ENCODE assay signal across 20 cellular contexts in genomic region chr5:79263-79662, GRCh38. TPM values are rescaled to one million over a fixed set of nuclear protein-coding genes. Genes with fewer than 3 reads are reported as not detected.
"Had no signal": no experiment of that assay in that cellular context is flagged by ENCODE, and none has a peak within 500 bp of the region (broad histone marks: within the 10 kb centered on the region; RNA-seq: fewer than 3 reads in every experiment).

No MANE protein-coding gene starts in this region.

- H3K4me3 ChIP-seq: gastrocnemius medialis, suprapubic skin, tibial artery had no signal

- H3K4me1 ChIP-seq: gastrocnemius medialis, suprapubic skin, tibial artery had no signal

- H3K27ac Mint-ChIP-seq: activated CD4-positive, alpha-beta memory T cell treated with anti-CD3 and anti-CD28 coated beads, Interleukin-2, amount 10 ng/mL, durations not matched to agents 7 days and 5 days; activated naive CD4-positive, alpha-beta T cell treated with anti-CD3 and anti-CD28 coated beads, Interleukin-2, amount 50 U/mL, for 72 hours; activated T-helper 17 cell treated with anti-CD3 and anti-CD28 coated beads, Interleukin-2, amount 50 U/mL, for 72 hours; immature natural killer cell; naive B cell; T-helper 17 cell had no signal

- ATAC-seq: activated T-helper 17 cell treated with anti-CD3 and anti-CD28 coated beads, Interleukin-2, amount 50 U/mL, for 72 hours; gastrocnemius medialis; T-helper 17 cell had no signal

- DNase-seq: activated CD4-positive, CD25-positive, alpha-beta regulatory T cell treated with anti-CD3 and anti-CD28 coated beads, Interleukin-2, amount 50 U/mL, for 72 hours; activated gamma-delta T cell treated with Interleukin-2 at 50 U/mL for 16 hours; activated T-cell treated with anti-CD3 and anti-CD28 coated beads, Interleukin-2, amount 50 U/mL, for 4 hours; effector CD4-positive, alpha-beta T cell; gastrocnemius medialis; hippocampal formation; immature natural killer cell; naive B cell; occipital lobe; stimulated activated naive CD4-positive, alpha-beta T cell; T-helper 17 cell; tibial artery had no signal

- H3K9me3 ChIP-seq: gastrocnemius medialis, suprapubic skin, tibial artery had no signal

- H3K9me3 Mint-ChIP-seq: activated CD4-positive, alpha-beta T cell treated with anti-CD3 and anti-CD28 coated beads, Interleukin-2, amount 10 ng/mL, durations not matched to agents 7 days and 5 days; activated naive CD4-positive, alpha-beta T cell treated with anti-CD3 and anti-CD28 coated beads, Interleukin-2, amount 50 U/mL, for 72 hours; activated T-cell treated with anti-CD3 and anti-CD28 coated beads, Interleukin-2, amount 50 U/mL, for 4 hours; activated T-helper 17 cell treated with anti-CD3 and anti-CD28 coated beads, Interleukin-2, amount 50 U/mL, for 72 hours; mesothelial cell of epicardium; naive B cell had no signal

- H3K27me3 Mint-ChIP-seq: activated CD4-positive, alpha-beta memory T cell treated with anti-CD3 and anti-CD28 coated beads, Interleukin-2, amount 10 ng/mL, durations not matched to agents 7 days and 5 days; activated CD4-positive, alpha-beta T cell treated with anti-CD3 and anti-CD28 coated beads, Interleukin-2, amount 10 ng/mL, durations not matched to agents 7 days and 5 days had no signal

- H3K36me3 Mint-ChIP-seq: activated naive CD4-positive, alpha-beta T cell treated with anti-CD3 and anti-CD28 coated beads, Interleukin-2, amount 50 U/mL, for 72 hours; immature natural killer cell; mesothelial cell of epicardium had no signal

- H3K4me1 Mint-ChIP-seq: activated CD4-positive, alpha-beta T cell treated with anti-CD3 and anti-CD28 coated beads, Interleukin-2, amount 10 ng/mL, durations not matched to agents 7 days and 5 days; immature natural killer cell; naive B cell; T-helper 17 cell had no signal

- H3K36me3 ChIP-seq: gastrocnemius medialis, suprapubic skin, tibial artery had no signal

- H3K27ac ChIP-seq: epithelial cell of prostate, gastrocnemius medialis, suprapubic skin, tibial artery had no signal

- H3K4me3 Mint-ChIP-seq: activated CD4-positive, alpha-beta memory T cell treated with anti-CD3 and anti-CD28 coated beads, Interleukin-2, amount 10 ng/mL, durations not matched to agents 7 days and 5 days; activated CD4-positive, alpha-beta T cell treated with anti-CD3 and anti-CD28 coated beads, Interleukin-2, amount 10 ng/mL, durations not matched to agents 7 days and 5 days; activated T-cell treated with anti-CD3 and anti-CD28 coated beads, Interleukin-2, amount 50 U/mL, for 4 hours; activated T-helper 17 cell treated with anti-CD3 and anti-CD28 coated beads, Interleukin-2, amount 50 U/mL, for 72 hours; immature natural killer cell; mesothelial cell of epicardium; naive B cell; T-helper 17 cell had no signal

RNA-seq across cellular contexts. Expression of gene PLEKHG4B, which starts 12.7 kb away (rescaled TPM):
- total RNA-seq: activated CD4-positive, alpha-beta memory T cell treated with anti-CD3 and anti-CD28 coated beads, Interleukin-2, amount 10 ng/mL, durations not matched to agents 7 days and 5 days; dermis blood vessel endothelial cell; gastrocnemius medialis had no signal
